25 cellular contexts compared by ENCODE assay signal in the genomic region with DNA sequence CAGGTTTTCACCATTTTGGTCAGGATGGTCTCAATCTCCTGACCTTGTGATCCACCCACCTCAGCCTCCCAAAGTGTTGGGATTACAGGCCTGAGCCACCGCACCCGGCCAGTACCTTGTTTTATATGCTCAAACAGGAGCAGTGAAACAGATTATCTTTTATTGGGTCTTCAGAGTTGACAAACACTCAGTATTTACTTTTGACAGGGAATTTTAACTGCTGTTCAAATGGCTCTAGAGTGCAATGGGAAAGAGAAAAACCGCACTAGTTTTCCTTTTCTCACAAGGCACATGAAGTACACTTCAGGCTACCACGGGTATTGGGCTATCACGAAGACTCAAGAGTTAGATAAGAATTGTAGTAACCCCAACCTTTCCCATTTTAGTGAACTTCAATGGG.
"Had no signal": no experiment of that assay in that cellular context is flagged by ENCODE, and none has a peak within 500 bp of the region (broad histone marks: within the 10 kb centered on the region; RNA-seq: fewer than 3 reads in every experiment).

No MANE protein-coding gene starts in this region.

- H3K4me1 ChIP-seq: ascending aorta, foreskin keratinocyte, gastrocnemius medialis had no signal

- H3K9me3 ChIP-seq: ascending aorta, gastrocnemius medialis had no signal

- H3K27ac ChIP-seq: ascending aorta, brain microvascular endothelial cell, coronary artery, dorsolateral prefrontal cortex, foreskin keratinocyte, gastrocnemius medialis had no signal

- H3K4me3 ChIP-seq: ascending aorta, coronary artery, dorsolateral prefrontal cortex, gastrocnemius medialis had no signal

- ATAC-seq: activated CD4-positive, CD25-positive, alpha-beta regulatory T cell treated with anti-CD3 and anti-CD28 coated beads, Interleukin-2, amount 50 U/mL, for 24 hours; activated CD8-positive, alpha-beta memory T cell treated with anti-CD3 and anti-CD28 coated beads, Interleukin-2, amount 10 ng/mL, durations not matched to agents 7 days and 5 days; activated CD8-positive, alpha-beta T cell treated with anti-CD3 and anti-CD28 coated beads, Interleukin-2, amount 10 ng/mL, durations not matched to agents 7 days and 5 days; activated naive CD4-positive, alpha-beta T cell treated with anti-CD3 and anti-CD28 coated beads, Interleukin-2, amount 50 U/mL, for 72 hours; esophagus mucosa; foreskin keratinocyte; gastrocnemius medialis had no signal

- FAIRE-seq: bronchial epithelial cell had no signal

- H3K27me3 ChIP-seq: ascending aorta, brain microvascular endothelial cell, dorsolateral prefrontal cortex, foreskin keratinocyte, gastrocnemius medialis had no signal

- DNase-seq: activated B cell treated with CpG ODN at 0.5 μM for 24 hours; activated CD4-positive, alpha-beta memory T cell treated with anti-CD3 and anti-CD28 coated beads for 36 hours; activated CD4-positive, alpha-beta T cell treated with anti-CD3 and anti-CD28 coated beads for 48 hours; activated CD8-positive, alpha-beta memory T cell treated with anti-CD3 and anti-CD28 coated beads, Interleukin-2, amount 10 ng/mL, durations not matched to agents 7 days and 5 days; activated CD8-positive, alpha-beta memory T cell treated with anti-CD3 and anti-CD28 coated beads, Interleukin-2, amount 50 U/mL, for 4 hours; activated CD8-positive, alpha-beta T cell treated with anti-CD3 and anti-CD28 coated beads, Interleukin-2, amount 10 ng/mL, durations not matched to agents 7 days and 5 days; activated effector memory CD4-positive, alpha-beta T cell treated with anti-CD3 and anti-CD28 coated beads, Interleukin-2, amount 50 U/mL, for 16 hours; activated naive CD4-positive, alpha-beta T cell; activated naive CD4-positive, alpha-beta T cell treated with anti-CD3 and anti-CD28 coated beads, Interleukin-2, amount 10 ng/mL, durations not matched to agents 7 days and 5 days; activated naive CD8-positive, alpha-beta T cell treated with anti-CD3 and anti-CD28 coated beads, Interleukin-2, amount 10 ng/mL, durations not matched to agents 7 days and 5 days; activated T-cell treated with anti-CD3 and anti-CD28 coated beads, Interleukin-2, amount 50 U/mL, for 1 hour; activated T-cell treated with anti-CD3 and anti-CD28 coated beads, Interleukin-2, amount 50 U/mL, for 48 hours; brain microvascular endothelial cell; dorsolateral prefrontal cortex; effector memory CD4-positive, alpha-beta T cell; endodermal cell; foreskin keratinocyte; gastrocnemius medialis; T-helper 2 cell had no signal

- H3K36me3 ChIP-seq: ascending aorta, brain microvascular endothelial cell, gastrocnemius medialis had no signal
